In the genomic region with DNA sequence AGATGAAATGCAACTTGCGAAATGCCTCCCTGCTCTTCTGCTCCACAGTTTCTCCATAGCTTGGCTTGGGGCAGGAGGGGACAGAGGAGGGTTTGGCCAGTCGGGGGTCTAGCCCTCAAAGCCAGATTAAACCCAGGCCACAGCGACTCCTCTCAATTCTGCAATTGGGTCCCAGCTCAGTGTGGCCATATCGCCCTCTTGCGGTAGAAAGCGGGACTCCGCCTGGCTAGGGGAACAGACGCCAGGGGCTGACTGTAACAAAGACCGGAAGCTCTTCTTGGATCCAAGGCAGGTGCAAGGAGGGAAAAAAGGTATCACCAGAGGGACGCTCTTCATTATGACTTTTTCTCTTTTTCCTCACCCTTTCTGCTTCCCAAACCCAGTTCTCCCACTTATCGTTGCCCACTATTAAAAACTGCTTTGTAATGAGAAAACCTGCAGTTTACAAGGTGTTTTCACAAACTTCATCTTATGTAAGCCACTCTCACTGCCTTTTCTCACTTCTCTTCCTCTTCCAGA, we compare ENCODE assay signal across 8 cellular contexts. TPM values are rescaled to one million over a fixed set of nuclear protein-coding genes. Genes with fewer than 3 reads are reported as not detected.
DNase-seq lines count a peak whose midpoint lies in the region; ATAC-seq, FAIRE-seq and TF ChIP-seq lines count a peak whose summit lies in the region.

No MANE protein-coding gene starts in this region.

- ATAC-seq in CD4-positive, CD25-positive, alpha-beta regulatory T cell (ENCODE audit: low read depth in 2 of 2), result peak; percentile 82 to 85
- ATAC-seq in GM21717 (IDR thresholded peaks at IDR 0.05; ENCODE audit: unreplicated experiment), result peak; percentile 61

- no peak overlapping the region for H3K4me3 Mint-ChIP-seq in CD4-positive, CD25-positive, alpha-beta regulatory T cell
- H3K4me3 Mint-ChIP-seq in activated naive CD8-positive, alpha-beta T cell treated with anti-CD3 and anti-CD28 coated beads for 36 hours, result no peak overlapping the region

- peaks cover 4 to 28% (median 20%) of the 10 kb centered on the region in 4 donors for H3K4me1 Mint-ChIP-seq in CD4-positive, CD25-positive, alpha-beta regulatory T cell
- peaks cover 15% of the 10 kb centered on the region for H3K4me1 Mint-ChIP-seq in activated naive CD8-positive, alpha-beta T cell treated with anti-CD3 and anti-CD28 coated beads for 36 hours

- H3K27me3 Mint-ChIP-seq in CD4-positive, CD25-positive, alpha-beta regulatory T cell, result peaks cover 11% of the 10 kb centered on the region
- no peaks in the 10 kb centered on the region for H3K27me3 Mint-ChIP-seq in activated naive CD8-positive, alpha-beta T cell treated with anti-CD3 and anti-CD28 coated beads for 36 hours

- no peaks in the 10 kb centered on the region for H3K27me3 ChIP-seq in CD4-positive, CD25-positive, alpha-beta regulatory T cell (ENCODE audit: control insufficient read depth, insufficient read depth, low read length)
- H3K27me3 ChIP-seq in cardiac muscle cell, result no peaks in the 10 kb centered on the region

- H3K9me3 Mint-ChIP-seq in CD4-positive, CD25-positive, alpha-beta regulatory T cell, result no peaks in the 10 kb centered on the region
- no peaks in the 10 kb centered on the region for H3K9me3 Mint-ChIP-seq in activated naive CD8-positive, alpha-beta T cell treated with anti-CD3 and anti-CD28 coated beads for 36 hours

- peak; percentile 99 for TF ChIP-seq CTCF in cardiac muscle cell (IDR thresholded peaks at IDR 0.05; ENCODE audit: low read depth, low read length)

- no peak for FAIRE-seq in urothelium cell line (lab: Jason Lieb, UNC)

- H3K27ac ChIP-seq in CD4-positive, CD25-positive, alpha-beta regulatory T cell (ENCODE audit: insufficient read depth, low read length, poor library complexity, severe bottlenecking), result no peak overlapping the region
- H3K27ac ChIP-seq in cardiac muscle cell, result no peak overlapping the region

- H3K4me3 ChIP-seq in CD4-positive, CD25-positive, alpha-beta regulatory T cell (ENCODE audit: low read depth, low read length), result no peak overlapping the region
- H3K4me3 ChIP-seq in cardiac muscle cell, result no peak overlapping the region

- H3K27ac Mint-ChIP-seq in CD4-positive, CD25-positive, alpha-beta regulatory T cell, result peak overlapping the region in 1 of 3 donors; percentile 27
- no peak overlapping the region for H3K27ac Mint-ChIP-seq in activated naive CD8-positive, alpha-beta T cell treated with anti-CD3 and anti-CD28 coated beads for 36 hours

- no peaks in the 10 kb centered on the region for H3K36me3 ChIP-seq in CD4-positive, CD25-positive, alpha-beta regulatory T cell (ENCODE audit: control insufficient read depth, insufficient read depth, low read length)
- H3K36me3 ChIP-seq in cardiac muscle cell, result no peaks in the 10 kb centered on the region

- intact Hi-C loops in posterior vena cava (cut with DNase I), result loop anchor here in 1 of 2 donors (10.0 kb wide), 1 partner anchor 187 kb away; no protein-coding TSS in a partner anchor

- H3K36me3 Mint-ChIP-seq in CD4-positive, CD25-positive, alpha-beta regulatory T cell, result no peaks in the 10 kb centered on the region
- no peaks in the 10 kb centered on the region for H3K36me3 Mint-ChIP-seq in activated naive CD8-positive, alpha-beta T cell treated with anti-CD3 and anti-CD28 coated beads for 36 hours

- peaks cover 16% of the 10 kb centered on the region for H3K4me1 ChIP-seq in CD4-positive, CD25-positive, alpha-beta regulatory T cell (ENCODE audit: control insufficient read depth, insufficient read depth, low read length, poor library complexity, severe bottlenecking)
- no peaks in the 10 kb centered on the region for H3K4me1 ChIP-seq in cardiac muscle cell (ENCODE audit: low read depth)

- no peaks in the 10 kb centered on the region for H3K9me3 ChIP-seq in CD4-positive, CD25-positive, alpha-beta regulatory T cell (ENCODE audit: control insufficient read depth in 2 of 2, low read length in 2 of 2)
- no peaks in the 10 kb centered on the region for H3K9me3 ChIP-seq in cardiac muscle cell (ENCODE audit: low read depth)

- peak; percentile 70 to 81 (median 80) for DNase-seq in CD4-positive, CD25-positive, alpha-beta regulatory T cell
- peak; percentile 71 for DNase-seq in NCI-H1092 (lab: John Stamatoyannopoulos, UW)
- DNase-seq in SKM-1 treated with dmso at 0.1 percent for 144 hours (lab: John Stamatoyannopoulos, UW; ENCODE audit: unreplicated experiment), result peak; percentile 55
- DNase-seq in activated naive CD8-positive, alpha-beta T cell treated with anti-CD3 and anti-CD28 coated beads for 36 hours, result peak; percentile 84
- DNase-seq in cardiac muscle cell (ENCODE audit: low read depth in 1 of 2, low spot score in 1 of 2), result peak; percentile 72 to 82
- peak; percentile 94 for DNase-seq in posterior vena cava (ENCODE audit: low spot score)
- DNase-seq in urothelium cell line (ENCODE audit: low spot score), result peak; percentile 75

RNA-seq across cellular contexts. Expression of a gene that starts 36.6 kb away (rescaled TPM):
- 31.6 TPM for total RNA-seq in CD4-positive, CD25-positive, alpha-beta regulatory T cell
- 10 to 100 TPM; 34.6 to 48.8 (median 37.3) TPM for polyA plus RNA-seq in CD4-positive, CD25-positive, alpha-beta regulatory T cell
- 10 to 100 TPM; 71.8 to 72.2 TPM for total RNA-seq in activated naive CD8-positive, alpha-beta T cell treated with anti-CD3 and anti-CD28 coated beads for 36 hours
- total RNA-seq in cardiac muscle cell (26.9 and 31.1 TPM in 2 replicates), posterior vena cava (10 to 100 TPM; 25.4 to 27.9 TPM)
- polyA plus RNA-seq in cardiac muscle cell, result 21.8 and 32.1 TPM in 2 replicates

RNA-seq across cellular contexts. Expression of a gene that starts 53.0 kb away (rescaled TPM):
- total RNA-seq in CD4-positive, CD25-positive, alpha-beta regulatory T cell, result 4.5 TPM
- 1 to 10 TPM in 3 of 4 donors, under 1 TPM in 1; 0.96 to 3.2 (median 2.2) TPM for polyA plus RNA-seq in CD4-positive, CD25-positive, alpha-beta regulatory T cell
- 10 to 100 TPM; 18.7 to 19.5 TPM for total RNA-seq in activated naive CD8-positive, alpha-beta T cell treated with anti-CD3 and anti-CD28 coated beads for 36 hours
- total RNA-seq in cardiac muscle cell (10.0 and 13.4 TPM in 2 replicates), posterior vena cava (1 to 10 TPM; 5.2 to 6.3 TPM)
- polyA plus RNA-seq in cardiac muscle cell, result 14.9 and 15.6 TPM in 2 replicates
